Comparison of ENCODE assay signal across 10 cellular contexts in genomic region chr2:168545439-168546082, GRCh38.
A peak's percentile ranks its signal among the peaks of the same experiment; 100 is the strongest.
DNase-seq lines count a peak whose midpoint lies in the region; ATAC-seq, FAIRE-seq and TF ChIP-seq lines count a peak whose summit lies in the region.
"Had no signal": no experiment of that assay in that cellular context is flagged by ENCODE, and none has a peak within 500 bp of the region (broad histone marks: within the 10 kb centered on the region; RNA-seq: fewer than 3 reads in every experiment).

No MANE protein-coding gene starts in this region.

- H3K36me3 Mint-ChIP-seq in activated T-helper 17 cell treated with anti-CD3 and anti-CD28 coated beads, Interleukin-2, amount 50 U/mL, for 72 hours (ENCODE audit: low read depth): peaks cover 14% of the 10 kb centered on the region

- H3K9me3 Mint-ChIP-seq in activated T-helper 17 cell treated with anti-CD3 and anti-CD28 coated beads, Interleukin-2, amount 50 U/mL, for 72 hours: peaks cover 3% of the 10 kb centered on the region

- H3K27me3 ChIP-seq in MG63: no peaks in the 10 kb centered on the region

- no peaks in the 10 kb centered on the region for H3K4me1 Mint-ChIP-seq in activated T-helper 17 cell treated with anti-CD3 and anti-CD28 coated beads, Interleukin-2, amount 50 U/mL, for 72 hours

- no peak for TF ChIP-seq POLR2A in GM12891 (IDR thresholded peaks at IDR 0.05; ENCODE audit: low read depth, low read length)

- H3K9me3 ChIP-seq in MG63: peaks cover 3% of the 10 kb centered on the region

- FAIRE-seq in GM12891 (lab: Jason Lieb, UNC): no peak

- no peak overlapping the region for H3K4me3 ChIP-seq in MG63

- no peaks in the 10 kb centered on the region for H3K27me3 Mint-ChIP-seq in activated T-helper 17 cell treated with anti-CD3 and anti-CD28 coated beads, Interleukin-2, amount 50 U/mL, for 72 hours
- H3K27me3 Mint-ChIP-seq: activated CD4-positive, alpha-beta T cell treated with anti-CD3 and anti-CD28 coated beads, Interleukin-2, amount 10 ng/mL, durations not matched to agents 7 days and 5 days had no signal

- peak; percentile 9 for DNase-seq in COR-L47 (lab: John Stamatoyannopoulos, UW)
- DNase-seq in MG63: peak; percentile 74
- peak; percentile 61 for DNase-seq in dermis blood vessel endothelial cell
- peak; percentile 38 to 59 for DNase-seq in lung microvascular endothelial cell (ENCODE audit: low read depth in 2 of 2)
- no peak for DNase-seq in stimulated activated CD8-positive, alpha-beta memory T cell treated with anti-CD3 and anti-CD28 coated beads, Interleukin-4, amount 100 ng/mL, for 48 hours
- DNase-seq in GM12891 (ENCODE audit: insufficient read length, low spot score): no peak
- DNase-seq: activated CD4-positive, alpha-beta T cell treated with anti-CD3 and anti-CD28 coated beads, Interleukin-2, amount 10 ng/mL, durations not matched to agents 7 days and 5 days; NCI-H2029 treated with DMSO at 0.1 percent for 48 hours had no signal

- no peaks in the 10 kb centered on the region for H3K36me3 ChIP-seq in MG63

- H3K27ac Mint-ChIP-seq in activated T-helper 17 cell treated with anti-CD3 and anti-CD28 coated beads, Interleukin-2, amount 50 U/mL, for 72 hours: no peak overlapping the region
- H3K27ac Mint-ChIP-seq: activated CD4-positive, alpha-beta T cell treated with anti-CD3 and anti-CD28 coated beads, Interleukin-2, amount 10 ng/mL, durations not matched to agents 7 days and 5 days had no signal

- H3K4me3 Mint-ChIP-seq in activated T-helper 17 cell treated with anti-CD3 and anti-CD28 coated beads, Interleukin-2, amount 50 U/mL, for 72 hours: no peak overlapping the region
- H3K4me3 Mint-ChIP-seq: activated CD4-positive, alpha-beta T cell treated with anti-CD3 and anti-CD28 coated beads, Interleukin-2, amount 10 ng/mL, durations not matched to agents 7 days and 5 days had no signal

- no peak for ATAC-seq in GM18519 (IDR thresholded peaks at IDR 0.05; ENCODE audit: low FRiP score, unreplicated experiment)
- ATAC-seq in activated T-helper 17 cell treated with anti-CD3 and anti-CD28 coated beads, Interleukin-2, amount 50 U/mL, for 72 hours (replicated peaks): no peak

TF ChIP-seq in GM12891, 5 proteins besides CTCF, POLR2A, EP300 and RAD21:
- TF ChIP-seq POU2F2 (IDR thresholded peaks at IDR 0.05; ENCODE audit: low read depth, low read length) (no peak), POLR2AphosphoS5 (IDR thresholded peaks at IDR 0.05; ENCODE audit: low read depth, low read length) (no peak), PAX5 (IDR thresholded peaks at IDR 0.05; ENCODE audit: insufficient read depth, low read length, severe bottlenecking) (no peak), TAF1 (IDR thresholded peaks at IDR 0.05; ENCODE audit: low read depth, low read length) (no peak), SPI1 (IDR thresholded peaks at IDR 0.05; ENCODE audit: low read depth, low read length) (no peak)

Comparison
In these comparisons a context has a peak if more than half of its experiments do, and no peak if none do; other contexts are left out.
1. DNase-seq: peak in COR-L47 (single experiment), MG63 (single experiment), dermis blood vessel endothelial cell (single experiment) and lung microvascular endothelial cell (2 of 2); none in stimulated activated CD8-positive, alpha-beta memory T cell treated with anti-CD3 and anti-CD28 coated beads, Interleukin-4, amount 100 ng/mL, for 48 hours (single experiment) and GM12891 (single experiment).